8 cellular contexts compared by ENCODE assay signal in genomic region chr15:83011271-83012037, GRCh38. TPM values are rescaled to one million over a fixed set of nuclear protein-coding genes. Genes with fewer than 3 reads are reported as not detected.
DNase-seq lines count a peak whose midpoint lies in the region; ATAC-seq and TF ChIP-seq lines count a peak whose summit lies in the region.

Gene C15orf40, minus strand, starts transcription at chr15:83011639. Its CDS starts 32 bp downstream, at chr15:83011607.

- H3K14ac ChIP-seq in IMR-90 (replicated peaks; ENCODE audit: low read depth, low read length), result peak within 1 kb of the TSS; percentile 80

- peak within 1 kb of the TSS; percentile 68 for H3K56ac ChIP-seq in IMR-90 (ENCODE audit: extremely low read depth, insufficient read depth, low read length)

- 3% methylated on average over 37 of the region's 61 CpGs; no CpG with 5 or more reads in 1 of the 2 experiments for WGBS in IMR-90 (ENCODE audit: extremely low coverage in 2 of 2, insufficient read length in 1 of 2), 2 experiments

- H3K4ac ChIP-seq in IMR-90 (ENCODE audit: low read depth, low read length), result peak within 1 kb of the TSS; percentile 82

- H4K5ac ChIP-seq in IMR-90 (ENCODE audit: low read depth, low read length), result peak within 1 kb of the TSS; percentile 95

- intact Hi-C loops in IMR-90 (cut with micrococcal nuclease), result loop anchor here (1.0 to 10.0 kb wide), 5 partner anchors 101 to 546 kb away; partner anchors contain the start of gene BNC1

- H3K4me3 ChIP-seq in IMR-90 (ENCODE audit: insufficient read depth, low read depth, low read length) (peak within 1 kb of the TSS; percentile 90), epithelial cell of proximal tubule (ENCODE audit: low read depth, low read length) (peak within 1 kb of the TSS; percentile 79)

- CTCF ChIA-PET in IMR-90 (lab: Yijun Ruan, JAX), result interaction anchor here (0.5 to 1.5 kb wide), 13 partner anchors 9 to 468 kb away, joined by 3 to 6 read pairs (median 3); no protein-coding TSS in a partner anchor

- TF ChIP-seq POLR2A in IMR-90 (IDR thresholded peaks at IDR 0.05; ENCODE audit: low read depth, low read length), result peak; percentile 56; the same call in 1 of the 2 replicates

- peak within 1 kb of the TSS; percentile 92 for H4K91ac ChIP-seq in IMR-90 (ENCODE audit: insufficient read depth, low read depth, low read length)

- H3K4me1 ChIP-seq in IMR-90 (ENCODE audit: control insufficient read depth, insufficient read depth, low read length), result peaks cover 10% of the 10 kb centered on the region

- peak within 1 kb of the TSS; percentile 84 for H3K9ac ChIP-seq in IMR-90 (ENCODE audit: low read depth, low read length)

- H3K79me1 ChIP-seq in IMR-90 (ENCODE audit: low read depth in 1 of 2, low read length in 2 of 2), result peaks cover 12 to 44% of the 10 kb centered on the region in 2 experiments; a peak in 3 of 4 replicates

- H2BK5ac ChIP-seq in IMR-90 (ENCODE audit: low read depth, low read length, poor library complexity, severe bottlenecking), result peak within 1 kb of the TSS; percentile 51

- ATAC-seq in GM21529 (IDR thresholded peaks at IDR 0.05; ENCODE audit: unreplicated experiment), result peak; percentile 79
- peak; percentile 92 for ATAC-seq in IMR-90 (ENCODE audit: low read depth)

- no peaks in the 10 kb centered on the region for H4K20me1 ChIP-seq in IMR-90 (ENCODE audit: insufficient read depth, low read length)

- H3K9me1 ChIP-seq in IMR-90 (ENCODE audit: insufficient read depth, low read length), result peaks cover 9% of the 10 kb centered on the region; the same call in 1 of the 2 replicates

- peak within 1 kb of the TSS; percentile 96 to 97 for H4K8ac ChIP-seq in IMR-90 (ENCODE audit: low read depth in 2 of 2, low read length in 2 of 2)

- 0 out of 2 replicates have a peak within 1 kb of the TSS, but pooled peaks have one; percentile 14 for H2BK20ac ChIP-seq in IMR-90 (ENCODE audit: low read depth, low read length)

- H3K36me3 ChIP-seq in IMR-90 (ENCODE audit: control insufficient read depth, insufficient read depth, low read length), result peaks cover 9% of the 10 kb centered on the region

- peak within 1 kb of the TSS; percentile 92 for H3K4me2 ChIP-seq in IMR-90 (ENCODE audit: low read depth, low read length)

- H3K18ac ChIP-seq in IMR-90 (ENCODE audit: low read depth, low read length), result peak within 1 kb of the TSS; percentile 87

- H2AK5ac ChIP-seq in IMR-90 (ENCODE audit: low read depth, low read length), result peak within 1 kb of the TSS; percentile 97

- no peaks in the 10 kb centered on the region for H3K9me3 ChIP-seq in IMR-90 (ENCODE audit: control insufficient read depth, insufficient read depth, low read length)

- peak; percentile 74 for TF ChIP-seq CTCF in IMR-90 (conservative IDR thresholded peaks at IDR 0.05; ENCODE audit: low read depth, low read length)
- TF ChIP-seq CTCF in epithelial cell of proximal tubule (conservative IDR thresholded peaks at IDR 0.05; ENCODE audit: low read depth, low read length), result peak; percentile 57

- in situ Hi-C loops in IMR-90 (cut with MboI; ENCODE audit: low sequenced_read_pairs), result no loop called here

- peak within 1 kb of the TSS; percentile 42; the same call in 2 of the 3 replicates for H2BK15ac ChIP-seq in IMR-90 (ENCODE audit: low read depth, low read length)

- dilution Hi-C loops in IMR-90 (cut with HindIII; ENCODE audit: low sequenced_read_pairs, unreplicated experiment), result no loop called here

- peak within 1 kb of the TSS; percentile 75 for H3K27ac ChIP-seq in IMR-90 (ENCODE audit: insufficient read depth, low read length)

- H3K27me3 ChIP-seq in IMR-90 (ENCODE audit: control insufficient read depth, insufficient read depth, low read length), result no peaks in the 10 kb centered on the region

- H3K23ac ChIP-seq in IMR-90 (ENCODE audit: low read depth, low read length), result peak within 1 kb of the TSS; percentile 50

- BruUV-seq in IMR-90 (replicated peaks; lab: Mats Ljungman, UMichigan), result no TSS peak

- H2AK9ac ChIP-seq in IMR-90 (replicated peaks; ENCODE audit: low read depth, low read length, poor library complexity), result peak within 1 kb of the TSS; percentile 87

- peak; percentile 96 for DNase-seq in DMS53 (lab: John Stamatoyannopoulos, UW)
- DNase-seq in IMR-90, result peak; percentile 90
- DNase-seq in OCI-M1 (lab: John Stamatoyannopoulos, UW), result peak; percentile 95
- peak; percentile 84 for DNase-seq in activated T-cell treated with anti-CD3 and anti-CD28 coated beads for 48 hours (ENCODE audit: low read depth)
- peak; percentile 23 for DNase-seq in epithelial cell of proximal tubule (ENCODE audit: low read depth)
- DNase-seq in mucosa of gallbladder (ENCODE audit: low spot score), result peak; percentile 91
- peak; percentile 59 to 77 for DNase-seq in stimulated activated CD8-positive, alpha-beta memory T cell treated with anti-CD3 and anti-CD28 coated beads, Interleukin-4, amount 100 ng/mL, for 4 hours (ENCODE audit: low read depth in 2 of 2, low spot score in 1 of 2)

- H2BK120ac ChIP-seq in IMR-90 (ENCODE audit: low read depth, low read length), result peak within 1 kb of the TSS; percentile 61

- POLR2A ChIA-PET in IMR-90 (lab: Charles Lee; ENCODE audit: unreplicated experiment), result interaction anchor here (0.5 kb wide), 1 partner anchor 55 kb away, joined by 4 read pairs; no protein-coding TSS in a partner anchor

- peak within 1 kb of the TSS; percentile 96 for H2AFZ ChIP-seq in IMR-90 (replicated peaks; ENCODE audit: low read length, poor library complexity)

- peak; percentile 48 for TF ChIP-seq RAD21 in IMR-90 (IDR thresholded peaks at IDR 0.05; ENCODE audit: low read length)

TF ChIP-seq in IMR-90, 13 proteins besides CTCF, POLR2A, EP300 and RAD21:
- TF ChIP-seq MAFK (IDR thresholded peaks at IDR 0.05; ENCODE audit: low read depth, low read length) (no peak), RFX5 (IDR thresholded peaks at IDR 0.05; ENCODE audit: low read depth, low read length) (no peak), ELK1 (IDR thresholded peaks at IDR 0.05; ENCODE audit: borderline replicate concordance, low read depth, low read length) (no peak), CHD1 (IDR thresholded peaks at IDR 0.05; ENCODE audit: low read depth, low read length) (no peak), SMC3 (IDR thresholded peaks at IDR 0.05; ENCODE audit: low read depth, low read length) (peak; percentile 19; the same call in 1 of the 2 replicates), MXI1 (IDR thresholded peaks at IDR 0.05; ENCODE audit: borderline replicate concordance, low read depth, low read length) (peak; percentile 82), USF2 (IDR thresholded peaks at IDR 0.05; ENCODE audit: low read depth, low read length) (0 out of 2 replicates have a peak, but pooled peaks have one; percentile 19), NFE2L2 (IDR thresholded peaks at IDR 0.05; ENCODE audit: low read depth, low read length) (no peak), CEBPB (IDR thresholded peaks at IDR 0.05; ENCODE audit: low read depth, low read length) (no peak), MAZ (IDR thresholded peaks at IDR 0.05; ENCODE audit: borderline replicate concordance, low read depth, low read length) (peak; percentile 61; the same call in 1 of the 2 replicates), RCOR1 (IDR thresholded peaks at IDR 0.05; ENCODE audit: insufficient replicate concordance, low read length) (no peak), BHLHE40 (IDR thresholded peaks at IDR 0.05; ENCODE audit: low read depth, low read length) (peak; percentile 76), FOS (IDR thresholded peaks at IDR 0.05; ENCODE audit: low read depth, low read length) (no peak)

RNA-seq across cellular contexts. Expression of gene C15orf40, which starts in this region (rescaled TPM):
- 4.4 and 7.0 TPM in 2 replicates for total RNA-seq in IMR-90 (2012; rRNA removed)
- polyA plus RNA-seq in IMR-90 (2012; rRNA removed), result 10.7 and 12.3 TPM in 2 replicates
- 8.1 and 12.8 TPM in 2 replicates for polyA plus RNA-seq in IMR-90 (2012; cell fraction: cytosol; rRNA removed)
- polyA plus RNA-seq in IMR-90 (2012; cell fraction: nucleus; rRNA removed; ENCODE audit: low replicate concordance), result 6.0 and 8.1 TPM in 2 replicates
- total RNA-seq in epithelial cell of proximal tubule, result 19.2 and 20.2 TPM in 2 replicates
- 22.3 TPM for total RNA-seq in mucosa of gallbladder

Comparison
In these comparisons a context has a peak if more than half of its experiments do, and no peak if none do; other contexts are left out.
1. Peak in every context shown above with its lines: DNase-seq, ATAC-seq, H3K4me3 ChIP-seq and H3K27ac ChIP-seq.
2. DNase-seq: peak in every context shown above with its lines; median percentile 96 in DMS53; 95 in OCI-M1; 91 in mucosa of gallbladder; 90 in IMR-90; 84 in activated T-cell treated with anti-CD3 and anti-CD28 coated beads for 48 hours; 68 in stimulated activated CD8-positive, alpha-beta memory T cell treated with anti-CD3 and anti-CD28 coated beads, Interleukin-4, amount 100 ng/mL, for 4 hours; 23 in epithelial cell of proximal tubule.